1 cellular context compared by ENCODE assay signal in genomic region chr14:105414456-105415371, GRCh38.
TF ChIP-seq lines count a peak whose summit lies in the region.

No MANE protein-coding gene starts in this region.

TF ChIP-seq in K562, 482 proteins besides CTCF, POLR2A, EP300 and RAD21 (continued from another document):
- TF ChIP-seq HBP1 (CRISPR knock-in tag; IDR thresholded peaks at IDR 0.05) (no peak), GTF2E2 (tag; IDR thresholded peaks at IDR 0.05) (no peak), THRB (CRISPR knock-in tag; conservative IDR thresholded peaks at IDR 0.05) (no peak), ETV6 (IDR thresholded peaks at IDR 0.05; ENCODE audit: borderline replicate concordance in 1 of 2, low read depth in 2 of 2, low read length in 1 of 2) (no peak), ETV6 (CRISPR knock-in tag; IDR thresholded peaks at IDR 0.05; ENCODE audit: borderline replicate concordance) (no peak), ATF6 (CRISPR knock-in tag; IDR thresholded peaks at IDR 0.05) (no peak)
